Comparison of ENCODE assay signal across 31 cellular contexts in genomic region chr2:110167326-110167955, GRCh38. TPM values are rescaled to one million over a fixed set of nuclear protein-coding genes. Genes with fewer than 3 reads are reported as not detected.
DNase-seq lines count a peak whose midpoint lies in the region; FAIRE-seq and TF ChIP-seq lines count a peak whose summit lies in the region.
"Had no signal": no experiment of that assay in that cellular context is flagged by ENCODE, and none has a peak within 500 bp of the region (broad histone marks: within the 10 kb centered on the region; RNA-seq: fewer than 3 reads in every experiment).

No MANE protein-coding gene starts in this region.

- TF ChIP-seq CTCF in A673 (conservative IDR thresholded peaks at IDR 0.05; ENCODE audit: low read depth, low read length) (no peak), astrocyte of the cerebellum (IDR thresholded peaks at IDR 0.05; ENCODE audit: low read depth, low read length, missing control alignments) (no peak)

- 39% methylated on average over 5 of the region's 5 CpGs for WGBS in HUES64
- no CpG with 5 or more reads among the region's 5 CpGs for WGBS in iPS DF 6.9 (ENCODE audit: insufficient coverage, insufficient read length)

- POLR2A ChIA-PET in A673 (lab: Charles Lee; ENCODE audit: low non-redundant PET) = no interaction called here

- no peaks in the 10 kb centered on the region for H3K9me3 ChIP-seq in A673 (ENCODE audit: low read depth, low read length, poor library complexity, severe bottlenecking)
- H3K9me3 ChIP-seq in HUES64 (ENCODE audit: insufficient read depth, low read depth, low read length) = no peaks in the 10 kb centered on the region
- H3K9me3 ChIP-seq in iPS DF 6.9 (ENCODE audit: control insufficient read depth, insufficient read depth, low read length) = no peaks in the 10 kb centered on the region
- H3K9me3 ChIP-seq: breast epithelium, colonic mucosa, left ventricle myocardium inferior, Peyer's patch, prostate gland, testis, vagina had no signal

- H3K36me3 ChIP-seq in A673 (ENCODE audit: insufficient read depth, low read length, poor library complexity, severe bottlenecking) (no peaks in the 10 kb centered on the region), HUES64 (ENCODE audit: insufficient read depth, low read length) (no peaks in the 10 kb centered on the region), iPS DF 6.9 (ENCODE audit: control insufficient read depth, insufficient read depth, low read length) (no peaks in the 10 kb centered on the region)
- H3K36me3 ChIP-seq: breast epithelium, colonic mucosa, Peyer's patch, prostate gland, vagina had no signal

- no peak overlapping the region for H3K4me3 ChIP-seq in A673 (ENCODE audit: low read depth, low read length, poor library complexity, severe bottlenecking)
- no peak overlapping the region for H3K4me3 ChIP-seq in HUES64 (ENCODE audit: low read length)
- no peak overlapping the region for H3K4me3 ChIP-seq in astrocyte of the cerebellum (ENCODE audit: low read depth, low read length)
- no peak overlapping the region for H3K4me3 ChIP-seq in iPS DF 6.9 (ENCODE audit: low read length)
- H3K4me3 ChIP-seq: breast epithelium, colonic mucosa, left ventricle myocardium inferior, Peyer's patch, prostate gland, testis, vagina had no signal

- H3K27me3 ChIP-seq in A673 (replicated peaks; ENCODE audit: insufficient read depth, low read depth, low read length, poor library complexity) (no peaks in the 10 kb centered on the region), HUES64 (ENCODE audit: insufficient read depth, low read length) (no peaks in the 10 kb centered on the region), iPS DF 6.9 (ENCODE audit: control insufficient read depth, insufficient read depth, low read length) (no peaks in the 10 kb centered on the region)
- H3K27me3 ChIP-seq: breast epithelium, colonic mucosa, Peyer's patch, testis, vagina had no signal

- BruUV-seq in A673 (replicated peaks; lab: Mats Ljungman, UMichigan) = no TSS peak

- CTCF ChIA-PET in A673 (lab: Charles Lee) = no interaction called here

- H3K9ac ChIP-seq in HUES64 (ENCODE audit: low read depth, low read length) = no peak overlapping the region

- H3K27ac ChIP-seq in A673 (ENCODE audit: low read depth, low read length, poor library complexity, severe bottlenecking) (no peak overlapping the region), HUES64 (ENCODE audit: low read depth, low read length) (peak overlapping the region; percentile 59; the same call in 1 of the 2 replicates), iPS DF 6.9 (ENCODE audit: low read length) (no peak overlapping the region)
- H3K27ac ChIP-seq: 22Rv1, breast epithelium, colonic mucosa, left ventricle myocardium inferior, Peyer's patch, prostate gland, testis, vagina had no signal

- intact Hi-C loops in A673 (cut with micrococcal nuclease; ENCODE audit: unreplicated experiment) = no loop called here

- H3K4me1 ChIP-seq in A673 (ENCODE audit: insufficient read depth, low read length, poor library complexity, severe bottlenecking) (no peaks in the 10 kb centered on the region), HUES64 (ENCODE audit: insufficient read depth, low read length) (peaks cover 21% of the 10 kb centered on the region), iPS DF 6.9 (ENCODE audit: control insufficient read depth, insufficient read depth, low read length) (peaks cover 2% of the 10 kb centered on the region; the same call in 1 of the 2 replicates)
- H3K4me1 ChIP-seq: breast epithelium, colonic mucosa, Peyer's patch, prostate gland, testis, vagina had no signal

- FAIRE-seq in GM12891 (lab: Jason Lieb, UNC) = no peak
- FAIRE-seq: GM19239 had no signal

- in situ Hi-C loops in astrocyte of the cerebellum (cut with HindIII; ENCODE audit: low sequenced_read_pairs) = no loop called here
- in situ Hi-C loops in ACHN (cut with HindIII; ENCODE audit: low pct_ligation_motif_present, low pct_unique_long_range_greater_than_20kb, low sequenced_read_pairs) = no loop called here

- no peak for TF ChIP-seq POLR2A in GM12891 (IDR thresholded peaks at IDR 0.05; ENCODE audit: low read depth, low read length)

- DNase-seq in A673 (ENCODE audit: low spot score) (peak; percentile 55), astrocyte of the cerebellum (ENCODE audit: low read depth) (peak; percentile 11), iPS DF 6.9 (ENCODE audit: low read depth, low spot score) (peak; percentile 25), ACHN (no peak), GM12891 (ENCODE audit: insufficient read length, low spot score) (no peak), NOMO-1 treated with dmso at 0.1 percent for 144 hours (lab: John Stamatoyannopoulos, UW; ENCODE audit: unreplicated experiment) (no peak)
- DNase-seq in activated CD8-positive, alpha-beta memory T cell treated with anti-CD3 and anti-CD28 coated beads, Interleukin-2, amount 50 U/mL, for 48 hours = no peak
- DNase-seq: activated CD4-positive, alpha-beta T cell treated with anti-CD3 and anti-CD28 coated beads, Interleukin-2, amount 10 ng/mL, durations not matched to agents 7 days and 5 days; activated naive CD4-positive, alpha-beta T cell treated with Interleukin-2 at 50 U/mL for 16 hours; activated T-cell treated with anti-CD3 and anti-CD28 coated beads, Interleukin-2, amount 50 U/mL, for 72 hours; AML-193; CD8-positive, alpha-beta T cell; colonic mucosa; effector CD8-positive, alpha-beta T cell; foreskin fibroblast; left ventricle myocardium inferior; naive B cell; NCI-H1092 treated with DMSO at 0.1 percent for 48 hours; NCI-H1930; NCI-H524 treated with DMSO at 0.1 percent for 48 hours; Peyer's patch; SIG-M5; stimulated activated naive CD8-positive, alpha-beta T cell treated with anti-CD3 and anti-CD28 coated beads, Interleukin-15, Interleukin-2, amounts not matched to agents 100 U/mL and 50 U/mL, for 24 hours; T1000; testis had no signal

TF ChIP-seq in GM12891, 5 proteins besides CTCF, POLR2A, EP300 and RAD21:
- TF ChIP-seq SPI1 (IDR thresholded peaks at IDR 0.05; ENCODE audit: low read depth, low read length) (no peak), PAX5 (IDR thresholded peaks at IDR 0.05; ENCODE audit: insufficient read depth, low read length, severe bottlenecking) (no peak), POLR2AphosphoS5 (IDR thresholded peaks at IDR 0.05; ENCODE audit: low read depth, low read length) (no peak), TAF1 (IDR thresholded peaks at IDR 0.05; ENCODE audit: low read depth, low read length) (no peak), POU2F2 (IDR thresholded peaks at IDR 0.05; ENCODE audit: low read depth, low read length) (no peak)

RNA-seq across cellular contexts. Expression of gene NPHP1, which starts 37.4 kb away (rescaled TPM):
- 4.5 and 6.1 TPM in 2 replicates for total RNA-seq in A673 (2021)
- 3.8 TPM for polyA plus RNA-seq in HUES64 (2013, experiment 1 of 2)
- 4.8 TPM for polyA plus RNA-seq in HUES64 (2013, experiment 2 of 2)
- polyA plus RNA-seq in GM12891 (2012; ENCODE audit: low read depth, missing spikeins) = 0.89 TPM

RNA-seq across cellular contexts. Expression of gene MTLN, which starts 44.9 kb away (rescaled TPM):
- 26.8 and 31.6 TPM in 2 replicates for total RNA-seq in A673 (2021)
- 27.5 TPM for polyA plus RNA-seq in HUES64 (2013, experiment 1 of 2)
- 24.1 TPM for polyA plus RNA-seq in HUES64 (2013, experiment 2 of 2)
- 72.8 TPM for polyA plus RNA-seq in GM12891 (2012; ENCODE audit: low read depth, missing spikeins)

RNA-seq across cellular contexts. Expression of gene MALL, which starts 51.8 kb away (rescaled TPM):
- total RNA-seq in A673 (2021) = 0.17 and 0.24 TPM in 2 replicates
- 4.7 TPM for polyA plus RNA-seq in HUES64 (2013, experiment 1 of 2)
- 4.9 TPM for polyA plus RNA-seq in HUES64 (2013, experiment 2 of 2)
- not detected for polyA plus RNA-seq in GM12891 (2012; ENCODE audit: low read depth, missing spikeins)
- total RNA-seq: CD8-positive, alpha-beta T cell had no signal

Comparison
In these comparisons a context has a peak if more than half of its experiments do, and no peak if none do; other contexts are left out.
1. DNase-seq: peak in A673 (single experiment), astrocyte of the cerebellum (single experiment) and iPS DF 6.9 (single experiment); none in activated CD8-positive, alpha-beta memory T cell treated with anti-CD3 and anti-CD28 coated beads, Interleukin-2, amount 50 U/mL, for 48 hours (single experiment), ACHN (single experiment), GM12891 (single experiment) and NOMO-1 treated with dmso at 0.1 percent for 144 hours (single experiment).